22 cellular contexts compared by ENCODE assay signal in genomic region chr1:153360592-153360991, GRCh38. TPM values are rescaled to one million over a fixed set of nuclear protein-coding genes. Genes with fewer than 3 reads are reported as not detected.
"Had no signal": no experiment of that assay in that cellular context is flagged by ENCODE, and none has a peak within 500 bp of the region (broad histone marks: within the 10 kb centered on the region; RNA-seq: fewer than 3 reads in every experiment).

No MANE protein-coding gene starts in this region.

- H3K27ac ChIP-seq: SK-N-MC, transverse colon had no signal

- H3K36me3 ChIP-seq: heart left ventricle, transverse colon had no signal

- H3K27me3 ChIP-seq: heart left ventricle had no signal

- ATAC-seq: activated naive CD4-positive, alpha-beta T cell treated with anti-CD3 and anti-CD28 coated beads, Interleukin-2, amount 50 U/mL, for 72 hours; naive thymus-derived CD8-positive, alpha-beta T cell had no signal

- H3K4me3 ChIP-seq: SK-N-MC, transverse colon had no signal

- H3K9me3 ChIP-seq: heart left ventricle, transverse colon had no signal

- DNase-seq: activated CD4-positive, alpha-beta T cell treated with anti-CD3 and anti-CD28 coated beads, Interleukin-2, amount 50 U/mL, for 1 hour; activated CD8-positive, alpha-beta memory T cell treated with anti-CD3 and anti-CD28 coated beads for 24 hours; activated effector memory CD4-positive, alpha-beta T cell treated with Interleukin-2 at 50 U/mL for 16 hours; activated T-cell treated with anti-CD3 and anti-CD28 coated beads for 4 hours; amniotic stem cell; caudate nucleus; cortex of kidney; effector CD8-positive, alpha-beta T cell; heart left ventricle; left colon; naive thymus-derived CD8-positive, alpha-beta T cell; stimulated activated CD4-positive, alpha-beta T cell treated with anti-CD3 and anti-CD28 coated beads, Interleukin-15, amount 100 ng/mL, for 24 hours; stimulated activated CD4-positive, alpha-beta T cell treated with anti-CD3 and anti-CD28 coated beads, Interleukin-4, amount 100 ng/mL, for 1 hour; stimulated activated naive CD4-positive, alpha-beta T cell; transverse colon had no signal

RNA-seq across cellular contexts. Expression of gene S100A9, which starts 2.9 kb away (rescaled TPM):
- total RNA-seq: endothelial cell of umbilical vein had no signal

RNA-seq across cellular contexts. Expression of gene PGLYRP4, which starts 12.0 kb away (rescaled TPM):
- total RNA-seq: activated naive CD4-positive, alpha-beta T cell treated with anti-CD3 and anti-CD28 coated beads, Interleukin-2, amount 50 U/mL, for 72 hours; endothelial cell of umbilical vein; frontal cortex; heart left ventricle; left colon; mucosa of gallbladder; naive thymus-derived CD8-positive, alpha-beta T cell; posterior vena cava; subcutaneous adipose tissue; transverse colon had no signal

RNA-seq across cellular contexts. Expression of gene S100A12, which starts 14.8 kb away (rescaled TPM):
- total RNA-seq: activated naive CD4-positive, alpha-beta T cell treated with anti-CD3 and anti-CD28 coated beads, Interleukin-2, amount 50 U/mL, for 72 hours; endothelial cell of umbilical vein; naive thymus-derived CD8-positive, alpha-beta T cell; transverse colon had no signal

RNA-seq across cellular contexts. Expression of gene S100A8, which starts 30.3 kb away (rescaled TPM):
- total RNA-seq: activated naive CD4-positive, alpha-beta T cell treated with anti-CD3 and anti-CD28 coated beads, Interleukin-2, amount 50 U/mL, for 72 hours; endothelial cell of umbilical vein; naive thymus-derived CD8-positive, alpha-beta T cell had no signal

RNA-seq across cellular contexts. Expression of gene PGLYRP3, which starts 47.8 kb away (rescaled TPM):
- total RNA-seq: activated naive CD4-positive, alpha-beta T cell treated with anti-CD3 and anti-CD28 coated beads, Interleukin-2, amount 50 U/mL, for 72 hours; endothelial cell of umbilical vein; frontal cortex; heart left ventricle; left colon; mucosa of gallbladder; naive thymus-derived CD8-positive, alpha-beta T cell; posterior vena cava; subcutaneous adipose tissue; transverse colon had no signal
